Comparison of ENCODE assay signal across 1 cellular context in genomic region chr5:126509339-126509738, GRCh38.
TF ChIP-seq lines count a peak whose summit lies in the region.

No MANE protein-coding gene starts in this region.

TF ChIP-seq in K562, 482 proteins besides CTCF, POLR2A, EP300 and RAD21 (continued from another document):
- no peak for TF ChIP-seq SP2 (IDR thresholded peaks at IDR 0.05; ENCODE audit: extremely low read depth, low read depth, low read length, poor library complexity, severe bottlenecking)
- no peak for TF ChIP-seq NR2C2 (CRISPR knock-in tag; IDR thresholded peaks at IDR 0.05)
- TF ChIP-seq NR2C2 (tag; IDR thresholded peaks at IDR 0.05), result peak; percentile 83
- TF ChIP-seq RBM22 (IDR thresholded peaks at IDR 0.05; ENCODE audit: low read depth, low read length, poor library complexity, severe bottlenecking), result no peak
- TF ChIP-seq BDP1 (IDR thresholded peaks at IDR 0.05; ENCODE audit: insufficient read depth, insufficient read length), result no peak
- TF ChIP-seq TCF3 (CRISPR knock-in tag; IDR thresholded peaks at IDR 0.05), result peak; percentile 41
- TF ChIP-seq FOXK2 (conservative IDR thresholded peaks at IDR 0.05 in 1 of 2, IDR thresholded peaks at IDR 0.05 in 1 of 2; ENCODE audit: low read depth in 2 of 2), result no peak
- no peak for TF ChIP-seq ZKSCAN8 (CRISPR knock-in tag; IDR thresholded peaks at IDR 0.05)
- no peak for TF ChIP-seq TCFL5 (CRISPR knock-in tag; conservative IDR thresholded peaks at IDR 0.05)
- no peak for TF ChIP-seq HNRNPLL (IDR thresholded peaks at IDR 0.05; ENCODE audit: low read depth, low read length, poor library complexity, severe bottlenecking)
- no peak for TF ChIP-seq HNRNPL (IDR thresholded peaks at IDR 0.05; ENCODE audit: low read depth, low read length)
- TF ChIP-seq ZNF512 (tag; IDR thresholded peaks at IDR 0.05), result no peak
- no peak for TF ChIP-seq ZNF124 (CRISPR knock-in tag; IDR thresholded peaks at IDR 0.05)
- no peak for TF ChIP-seq LEF1 (IDR thresholded peaks at IDR 0.05)
- no peak for TF ChIP-seq ZNF699 (CRISPR knock-in tag; IDR thresholded peaks at IDR 0.05; ENCODE audit: insufficient replicate concordance)
- TF ChIP-seq SMAD1 (IDR thresholded peaks at IDR 0.05; ENCODE audit: low read depth, low read length, partially characterized antibody), result no peak
- TF ChIP-seq TEAD4 (IDR thresholded peaks at IDR 0.05; ENCODE audit: low read length), result peak; percentile 64; the same call in 1 of the 2 replicates
- no peak for TF ChIP-seq TEAD4 (CRISPR knock-in tag; IDR thresholded peaks at IDR 0.05; ENCODE audit: borderline replicate concordance)
- TF ChIP-seq HNRNPK (IDR thresholded peaks at IDR 0.05; ENCODE audit: low read depth, low read length, poor library complexity, severe bottlenecking), result no peak
- TF ChIP-seq EP400 (IDR thresholded peaks at IDR 0.05), result 0 out of 2 replicates have a peak, but pooled peaks have one; percentile 20
- no peak for TF ChIP-seq E2F5 (CRISPR knock-in tag; IDR thresholded peaks at IDR 0.05)
- no peak for TF ChIP-seq MTA2 (IDR thresholded peaks at IDR 0.05; ENCODE audit: low read depth)
- TF ChIP-seq ATF4 (CRISPR knock-in tag; IDR thresholded peaks at IDR 0.05), result no peak
- TF ChIP-seq ELF2 (CRISPR knock-in tag; IDR thresholded peaks at IDR 0.05), result no peak
- TF ChIP-seq CBX3 (IDR thresholded peaks at IDR 0.05; ENCODE audit: borderline replicate concordance in 1 of 2, low read length in 2 of 2), result no peak
- no peak for TF ChIP-seq NR4A1 (CRISPR knock-in tag; IDR thresholded peaks at IDR 0.05)
- no peak for TF ChIP-seq NR4A1 (tag; IDR thresholded peaks at IDR 0.05)
- TF ChIP-seq ATF3 (IDR thresholded peaks at IDR 0.05), result peak; percentile 48; the same call in 1 of the 2 replicates
- TF ChIP-seq ATF3 (CRISPR knock-in tag; conservative IDR thresholded peaks at IDR 0.05), result no peak
- TF ChIP-seq CBFA2T3 (IDR thresholded peaks at IDR 0.05), result peak; percentile 49
- TF ChIP-seq ZHX1 (conservative IDR thresholded peaks at IDR 0.05; ENCODE audit: low read length), result no peak
- no peak for TF ChIP-seq CREM (IDR thresholded peaks at IDR 0.05; ENCODE audit: low read depth)
- TF ChIP-seq NR2C1 (IDR thresholded peaks at IDR 0.05), result peak; percentile 85
- TF ChIP-seq NR2C1 (tag; IDR thresholded peaks at IDR 0.05), result peak; percentile 82
- TF ChIP-seq CXXC5 (CRISPR knock-in tag; IDR thresholded peaks at IDR 0.05), result peak; percentile 19; the same call in 1 of the 2 replicates
- peak in 1 of 2 experiments; percentile 33; a peak in 1 of 4 replicates for TF ChIP-seq TRIM24 (IDR thresholded peaks at IDR 0.05)
- no peak for TF ChIP-seq BHLHE40 (IDR thresholded peaks at IDR 0.05; ENCODE audit: low read length)
- TF ChIP-seq GTF2F1 (IDR thresholded peaks at IDR 0.05; ENCODE audit: low read depth, low read length), result no peak
- 0 out of 2 replicates have a peak, but pooled peaks have one; percentile 57 for TF ChIP-seq ZNF592 (IDR thresholded peaks at IDR 0.05)
- no peak for TF ChIP-seq PKNOX1 (IDR thresholded peaks at IDR 0.05)
- no peak for TF ChIP-seq MAFG (tag; conservative IDR thresholded peaks at IDR 0.05)
- TF ChIP-seq GABPA (tag; conservative IDR thresholded peaks at IDR 0.05; ENCODE audit: low read depth), result peak; percentile 71
- no peak for TF ChIP-seq ESRRA (IDR thresholded peaks at IDR 0.05; ENCODE audit: borderline replicate concordance, low read depth)
- no peak for TF ChIP-seq KLF1 (tag; IDR thresholded peaks at IDR 0.05)
- TF ChIP-seq E2F3 (CRISPR knock-in tag; IDR thresholded peaks at IDR 0.05), result no peak
TF ChIP-seq in K562: peak in this region for 15.
